8 cellular contexts compared by ENCODE assay signal in the genomic region with DNA sequence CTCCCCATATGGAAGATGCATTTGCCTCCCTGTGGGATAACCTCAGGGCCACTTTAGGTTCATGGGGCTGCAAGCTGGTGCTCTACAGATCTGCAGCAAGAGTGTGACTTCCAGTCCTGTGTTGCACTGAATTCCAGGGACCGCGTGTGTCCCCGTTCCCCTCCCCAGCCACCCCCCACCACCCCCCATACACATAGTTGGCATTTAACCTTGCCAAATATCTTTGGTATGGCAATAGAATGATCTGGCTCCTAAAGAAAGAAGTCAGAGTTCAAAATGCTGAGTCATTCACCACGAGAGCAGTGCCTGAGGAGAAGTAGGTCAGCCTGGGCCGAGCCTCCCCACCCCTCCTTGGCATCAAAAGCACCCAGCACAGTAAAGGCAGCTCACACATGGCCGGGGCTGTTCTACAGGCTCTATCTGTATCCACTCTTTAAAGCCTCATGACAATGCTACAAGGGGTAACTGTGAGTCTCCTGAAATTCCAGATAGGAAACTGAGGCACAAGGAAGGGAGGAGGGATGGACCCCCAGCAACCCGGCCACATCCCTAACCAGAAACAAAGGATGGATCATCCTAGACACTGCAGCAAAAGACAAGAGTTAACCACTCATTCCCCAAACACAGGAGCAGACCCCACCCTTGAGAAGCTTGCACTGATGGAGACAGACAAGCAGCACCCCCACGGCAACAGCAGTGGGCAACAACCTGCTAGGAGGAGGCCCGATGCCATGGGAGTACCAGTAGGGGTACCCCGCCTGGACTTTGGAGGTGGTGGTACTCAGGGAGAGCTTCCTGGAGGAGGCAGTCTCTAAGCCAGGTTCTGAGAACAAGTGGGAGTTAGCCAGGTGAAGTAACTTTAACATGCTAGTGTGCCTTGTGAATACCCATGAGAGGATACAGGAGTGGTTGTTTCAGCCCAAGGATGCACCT.
A peak's percentile ranks its signal among the peaks of the same experiment; 100 is the strongest.
DNase-seq lines count a peak whose midpoint lies in the region; ATAC-seq lines count a peak whose summit lies in the region.

No MANE protein-coding gene starts in this region.

- H3K4me3 ChIP-seq in MG63, result no peak overlapping the region

- H3K9me3 ChIP-seq in MG63, result no peaks in the 10 kb centered on the region

- H3K27me3 ChIP-seq in MG63, result no peaks in the 10 kb centered on the region

- peak; percentile 81 for DNase-seq in AG08396 (ENCODE audit: low spot score)
- DNase-seq in MG63, result peak; percentile 87
- DNase-seq in cerebellar cortex (ENCODE audit: low spot score), result peak; percentile 76
- peak; percentile 74 for DNase-seq in mesenteric fat pad (ENCODE audit: low spot score)
- DNase-seq in NCI-H1417 (lab: John Stamatoyannopoulos, UW), result no peak
- DNase-seq in NCI-H146 (lab: John Stamatoyannopoulos, UW), result no peak

- no peaks in the 10 kb centered on the region for H3K36me3 ChIP-seq in MG63

- ATAC-seq in HG03442 (IDR thresholded peaks at IDR 0.05; ENCODE audit: unreplicated experiment), result no peak
- ATAC-seq in GM21526 (IDR thresholded peaks at IDR 0.05; ENCODE audit: low FRiP score, unreplicated experiment), result no peak

Comparison
In these comparisons a context has a peak if more than half of its experiments do, and no peak if none do; other contexts are left out.
1. DNase-seq: peak in AG08396 (single experiment), MG63 (single experiment), cerebellar cortex (single experiment) and mesenteric fat pad (single experiment); none in NCI-H1417 (0 of 3) and NCI-H146 (single experiment).